ENCODE assay signal across 1 cellular context in the genomic region with DNA sequence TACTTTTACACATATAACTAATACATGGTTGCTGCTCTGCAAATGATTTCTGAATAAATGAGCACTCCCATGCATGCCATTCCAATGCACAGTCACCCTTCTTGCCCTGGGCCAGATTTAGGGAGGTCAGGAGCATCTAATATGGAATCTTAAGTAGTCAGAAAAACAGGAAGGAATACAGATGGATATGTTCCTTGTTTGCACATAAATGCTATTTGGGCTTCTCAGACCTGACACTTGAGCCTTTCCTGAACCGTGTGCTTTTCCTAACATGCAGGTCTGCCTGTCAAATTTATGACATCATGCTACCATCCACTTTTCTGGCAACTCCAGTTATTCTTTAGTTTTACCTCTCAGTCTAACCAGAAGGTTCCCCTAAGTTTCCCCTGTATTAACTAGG.
TF ChIP-seq lines count a peak whose summit lies in the region.

No MANE protein-coding gene starts in this region.

TF ChIP-seq in HEK293, 187 proteins besides CTCF, POLR2A, EP300 and RAD21 (continued from another document):
- TF ChIP-seq, protein P1, sequence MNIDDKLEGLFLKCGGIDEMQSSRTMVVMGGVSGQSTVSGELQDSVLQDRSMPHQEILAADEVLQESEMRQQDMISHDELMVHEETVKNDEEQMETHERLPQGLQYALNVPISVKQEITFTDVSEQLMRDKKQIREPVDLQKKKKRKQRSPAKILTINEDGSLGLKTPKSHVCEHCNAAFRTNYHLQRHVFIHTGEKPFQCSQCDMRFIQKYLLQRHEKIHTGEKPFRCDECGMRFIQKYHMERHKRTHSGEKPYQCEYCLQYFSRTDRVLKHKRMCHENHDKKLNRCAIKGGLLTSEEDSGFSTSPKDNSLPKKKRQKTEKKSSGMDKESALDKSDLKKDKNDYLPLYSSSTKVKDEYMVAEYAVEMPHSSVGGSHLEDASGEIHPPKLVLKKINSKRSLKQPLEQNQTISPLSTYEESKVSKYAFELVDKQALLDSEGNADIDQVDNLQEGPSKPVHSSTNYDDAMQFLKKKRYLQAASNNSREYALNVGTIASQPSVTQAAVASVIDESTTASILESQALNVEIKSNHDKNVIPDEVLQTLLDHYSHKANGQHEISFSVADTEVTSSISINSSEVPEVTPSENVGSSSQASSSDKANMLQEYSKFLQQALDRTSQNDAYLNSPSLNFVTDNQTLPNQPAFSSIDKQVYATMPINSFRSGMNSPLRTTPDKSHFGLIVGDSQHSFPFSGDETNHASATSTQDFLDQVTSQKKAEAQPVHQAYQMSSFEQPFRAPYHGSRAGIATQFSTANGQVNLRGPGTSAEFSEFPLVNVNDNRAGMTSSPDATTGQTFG (tag by site-specific recombination; IDR thresholded peaks at IDR 0.05; ENCODE audit: borderline replicate concordance) = no peak
- TF ChIP-seq ZFHX2 (tag by site-specific recombination; conservative IDR thresholded peaks at IDR 0.05) = no peak
- TF ChIP-seq ZNF184 (tag by site-specific recombination; IDR thresholded peaks at IDR 0.05) = no peak
- no peak for TF ChIP-seq ZNF239 (tag by site-specific recombination; IDR thresholded peaks at IDR 0.05)
- no peak for TF ChIP-seq ZNF785 (tag by site-specific recombination; IDR thresholded peaks at IDR 0.05)
- TF ChIP-seq, protein P2, sequence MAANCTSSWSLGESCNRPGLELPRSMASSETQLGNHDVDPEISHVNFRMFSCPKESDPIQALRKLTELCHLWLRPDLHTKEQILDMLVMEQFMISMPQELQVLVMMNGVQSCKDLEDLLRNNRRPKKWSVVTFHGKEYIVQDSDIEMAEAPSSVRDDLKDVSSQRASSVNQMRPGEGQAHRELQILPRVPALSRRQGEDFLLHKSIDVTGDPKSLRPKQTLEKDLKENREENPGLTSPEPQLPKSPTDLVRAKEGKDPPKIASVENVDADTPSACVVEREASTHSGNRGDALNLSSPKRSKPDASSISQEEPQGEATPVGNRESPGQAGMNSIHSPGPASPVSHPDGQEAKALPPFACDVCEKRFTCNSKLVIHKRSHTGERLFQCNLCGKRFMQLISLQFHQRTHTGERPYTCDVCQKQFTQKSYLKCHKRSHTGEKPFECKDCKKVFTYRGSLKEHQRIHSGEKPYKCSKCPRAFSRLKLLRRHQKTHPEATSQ (tag by site-specific recombination; IDR thresholded peaks at IDR 0.05) = no peak
- TF ChIP-seq ZNF571 (tag by site-specific recombination; IDR thresholded peaks at IDR 0.05) = no peak
- TF ChIP-seq, protein P3, sequence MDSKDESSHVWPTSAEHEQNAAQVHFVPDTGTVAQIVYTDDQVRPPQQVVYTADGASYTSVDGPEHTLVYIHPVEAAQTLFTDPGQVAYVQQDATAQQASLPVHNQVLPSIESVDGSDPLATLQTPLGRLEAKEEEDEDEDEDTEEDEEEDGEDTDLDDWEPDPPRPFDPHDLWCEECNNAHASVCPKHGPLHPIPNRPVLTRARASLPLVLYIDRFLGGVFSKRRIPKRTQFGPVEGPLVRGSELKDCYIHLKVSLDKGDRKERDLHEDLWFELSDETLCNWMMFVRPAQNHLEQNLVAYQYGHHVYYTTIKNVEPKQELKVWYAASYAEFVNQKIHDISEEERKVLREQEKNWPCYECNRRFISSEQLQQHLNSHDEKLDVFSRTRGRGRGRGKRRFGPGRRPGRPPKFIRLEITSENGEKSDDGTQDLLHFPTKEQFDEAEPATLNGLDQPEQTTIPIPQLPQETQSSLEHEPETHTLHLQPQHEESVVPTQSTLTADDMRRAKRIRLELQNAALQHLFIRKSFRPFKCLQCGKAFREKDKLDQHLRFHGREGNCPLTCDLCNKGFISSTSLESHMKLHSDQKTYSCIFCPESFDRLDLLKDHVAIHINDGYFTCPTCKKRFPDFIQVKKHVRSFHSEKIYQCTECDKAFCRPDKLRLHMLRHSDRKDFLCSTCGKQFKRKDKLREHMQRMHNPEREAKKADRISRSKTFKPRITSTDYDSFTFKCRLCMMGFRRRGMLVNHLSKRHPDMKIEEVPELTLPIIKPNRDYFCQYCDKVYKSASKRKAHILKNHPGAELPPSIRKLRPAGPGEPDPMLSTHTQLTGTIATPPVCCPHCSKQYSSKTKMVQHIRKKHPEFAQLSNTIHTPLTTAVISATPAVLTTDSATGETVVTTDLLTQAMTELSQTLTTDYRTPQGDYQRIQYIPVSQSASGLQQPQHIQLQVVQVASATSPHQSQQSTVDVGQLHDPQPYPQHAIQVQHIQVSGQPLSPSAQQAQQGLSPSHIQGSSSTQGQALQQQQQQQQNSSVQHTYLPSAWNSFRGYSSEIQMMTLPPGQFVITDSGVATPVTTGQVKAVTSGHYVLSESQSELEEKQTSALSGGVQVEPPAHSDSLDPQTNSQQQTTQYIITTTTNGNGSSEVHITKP (tag by site-specific recombination; IDR thresholded peaks at IDR 0.05) = no peak
- TF ChIP-seq, protein P4, sequence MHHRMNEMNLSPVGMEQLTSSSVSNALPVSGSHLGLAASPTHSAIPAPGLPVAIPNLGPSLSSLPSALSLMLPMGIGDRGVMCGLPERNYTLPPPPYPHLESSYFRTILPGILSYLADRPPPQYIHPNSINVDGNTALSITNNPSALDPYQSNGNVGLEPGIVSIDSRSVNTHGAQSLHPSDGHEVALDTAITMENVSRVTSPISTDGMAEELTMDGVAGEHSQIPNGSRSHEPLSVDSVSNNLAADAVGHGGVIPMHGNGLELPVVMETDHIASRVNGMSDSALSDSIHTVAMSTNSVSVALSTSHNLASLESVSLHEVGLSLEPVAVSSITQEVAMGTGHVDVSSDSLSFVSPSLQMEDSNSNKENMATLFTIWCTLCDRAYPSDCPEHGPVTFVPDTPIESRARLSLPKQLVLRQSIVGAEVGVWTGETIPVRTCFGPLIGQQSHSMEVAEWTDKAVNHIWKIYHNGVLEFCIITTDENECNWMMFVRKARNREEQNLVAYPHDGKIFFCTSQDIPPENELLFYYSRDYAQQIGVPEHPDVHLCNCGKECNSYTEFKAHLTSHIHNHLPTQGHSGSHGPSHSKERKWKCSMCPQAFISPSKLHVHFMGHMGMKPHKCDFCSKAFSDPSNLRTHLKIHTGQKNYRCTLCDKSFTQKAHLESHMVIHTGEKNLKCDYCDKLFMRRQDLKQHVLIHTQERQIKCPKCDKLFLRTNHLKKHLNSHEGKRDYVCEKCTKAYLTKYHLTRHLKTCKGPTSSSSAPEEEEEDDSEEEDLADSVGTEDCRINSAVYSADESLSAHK (tag by site-specific recombination; IDR thresholded peaks at IDR 0.05) = no peak
- no peak for TF ChIP-seq OVOL3 (tag by site-specific recombination; IDR thresholded peaks at IDR 0.05)
- no peak for TF ChIP-seq ZNF311 (tag by site-specific recombination; IDR thresholded peaks at IDR 0.05; ENCODE audit: borderline replicate concordance)
- no peak for TF ChIP-seq YY2 (tag by site-specific recombination; IDR thresholded peaks at IDR 0.05)
- peak; percentile 79 for TF ChIP-seq ZNF133 (tag by site-specific recombination; IDR thresholded peaks at IDR 0.05)
- TF ChIP-seq ZNF221 (tag by site-specific recombination; IDR thresholded peaks at IDR 0.05; ENCODE audit: borderline replicate concordance) = no peak
- TF ChIP-seq ZNF266 (tag by site-specific recombination; IDR thresholded peaks at IDR 0.05; ENCODE audit: low read depth) = no peak
- TF ChIP-seq ZNF423 (tag by site-specific recombination; IDR thresholded peaks at IDR 0.05) = no peak
- TF ChIP-seq ZNF2 (tag by site-specific recombination; IDR thresholded peaks at IDR 0.05) = no peak
